In genomic region chr16:4385066-4385788, GRCh38 we compare ENCODE assay signal across 14 cellular contexts. TPM values are rescaled to one million over a fixed set of nuclear protein-coding genes. Genes with fewer than 3 reads are reported as not detected.
DNase-seq lines count a peak whose midpoint lies in the region; ATAC-seq and TF ChIP-seq lines count a peak whose summit lies in the region.
"Had no signal": no experiment of that assay in that cellular context is flagged by ENCODE, and none has a peak within 500 bp of the region (broad histone marks: within the 10 kb centered on the region; RNA-seq: fewer than 3 reads in every experiment).

No MANE protein-coding gene starts in this region.

- no peak overlapping the region for H3K4ac ChIP-seq in trophoblast cell (ENCODE audit: low read depth, low read length)

- H2BK120ac ChIP-seq in trophoblast cell (ENCODE audit: insufficient read depth, low read length, poor library complexity), result peak overlapping the region; percentile 3

- peaks cover 44 to 50% of the 10 kb centered on the region in 2 experiments for H3K4me1 ChIP-seq in trophoblast cell (ENCODE audit: control insufficient read depth in 1 of 2, insufficient read depth in 2 of 2, low read length in 2 of 2)
- H3K4me1 ChIP-seq in testis, result peaks cover 37% of the 10 kb centered on the region
- H3K4me1 ChIP-seq: pancreas had no signal

- no peaks in the 10 kb centered on the region for H3K9me3 Mint-ChIP-seq in stimulated activated naive CD8-positive, alpha-beta T cell treated with anti-CD3 and anti-CD28 coated beads, Interleukin-15, Interleukin-2, amounts not matched to agents 100 ng/mL and 50 ng/mL, for 24 hours
- no peaks in the 10 kb centered on the region for H3K9me3 Mint-ChIP-seq in endothelial cell (ENCODE audit: unreplicated experiment)
- H3K9me3 Mint-ChIP-seq: activated naive CD4-positive, alpha-beta T cell treated with anti-CD3 and anti-CD28 coated beads, Interleukin-2, amount 10 ng/mL, durations not matched to agents 7 days and 5 days had no signal

- H3K36me3 ChIP-seq in trophoblast cell (ENCODE audit: control insufficient read depth in 1 of 2, insufficient read depth in 2 of 2, low read length in 2 of 2) (peaks cover 35 to 38% of the 10 kb centered on the region in 2 experiments), testis (ENCODE audit: low read depth, missing control alignments) (no peaks in the 10 kb centered on the region)

- peaks cover 5% of the 10 kb centered on the region for H3K4me1 Mint-ChIP-seq in stimulated activated naive CD8-positive, alpha-beta T cell treated with anti-CD3 and anti-CD28 coated beads, Interleukin-15, Interleukin-2, amounts not matched to agents 100 ng/mL and 50 ng/mL, for 24 hours (ENCODE audit: low read depth)
- peaks cover 10% of the 10 kb centered on the region for H3K4me1 Mint-ChIP-seq in endothelial cell (ENCODE audit: unreplicated experiment)
- H3K4me1 Mint-ChIP-seq: activated naive CD4-positive, alpha-beta T cell treated with anti-CD3 and anti-CD28 coated beads, Interleukin-2, amount 10 ng/mL, durations not matched to agents 7 days and 5 days had no signal

- intact Hi-C loops in testis (cut with DNase I; ENCODE audit: low total_unique reads), result no loop called here

- WGBS in trophoblast cell (ENCODE audit: extremely low coverage, insufficient coverage, insufficient read length), result no CpG with 5 or more reads among the region's 20 CpGs
- 71 to 74% methylated on average over 15 to 20 of the region's 20 CpGs for WGBS in testis, 2 donors

- no peak overlapping the region for H2AFZ ChIP-seq in trophoblast cell (ENCODE audit: insufficient read depth, low read length, poor library complexity)

- H3K9ac ChIP-seq in trophoblast cell (ENCODE audit: low read length), result no peak overlapping the region

- no peak for TF ChIP-seq POLR2A in testis (IDR thresholded peaks at IDR 0.05)

- H4K12ac ChIP-seq in trophoblast cell (ENCODE audit: low read depth, low read length), result no peak overlapping the region

- H2BK12ac ChIP-seq in trophoblast cell (ENCODE audit: low read length), result peak overlapping the region; percentile 2

- TF ChIP-seq CTCF in endothelial cell (IDR thresholded peaks at IDR 0.05; ENCODE audit: unreplicated experiment), result no peak
- TF ChIP-seq CTCF in testis (IDR thresholded peaks at IDR 0.05), result no peak

- no peak overlapping the region for H3K4me3 Mint-ChIP-seq in stimulated activated naive CD8-positive, alpha-beta T cell treated with anti-CD3 and anti-CD28 coated beads, Interleukin-15, Interleukin-2, amounts not matched to agents 100 ng/mL and 50 ng/mL, for 24 hours
- no peak overlapping the region for H3K4me3 Mint-ChIP-seq in endothelial cell (ENCODE audit: unreplicated experiment)
- H3K4me3 Mint-ChIP-seq: activated naive CD4-positive, alpha-beta T cell treated with anti-CD3 and anti-CD28 coated beads, Interleukin-2, amount 10 ng/mL, durations not matched to agents 7 days and 5 days had no signal

- H3K23ac ChIP-seq in trophoblast cell (ENCODE audit: low read length), result no peak overlapping the region

- peaks cover 15% of the 10 kb centered on the region for H3K79me2 ChIP-seq in trophoblast cell (ENCODE audit: control insufficient read depth, insufficient read depth, low read length, poor library complexity)

- no peaks in the 10 kb centered on the region for H3K27me3 Mint-ChIP-seq in stimulated activated naive CD8-positive, alpha-beta T cell treated with anti-CD3 and anti-CD28 coated beads, Interleukin-15, Interleukin-2, amounts not matched to agents 100 ng/mL and 50 ng/mL, for 24 hours
- peaks cover 13% of the 10 kb centered on the region for H3K27me3 Mint-ChIP-seq in endothelial cell (ENCODE audit: unreplicated experiment)
- H3K27me3 Mint-ChIP-seq: activated naive CD4-positive, alpha-beta T cell treated with anti-CD3 and anti-CD28 coated beads, Interleukin-2, amount 10 ng/mL, durations not matched to agents 7 days and 5 days had no signal

- H3K36me3 Mint-ChIP-seq in stimulated activated naive CD8-positive, alpha-beta T cell treated with anti-CD3 and anti-CD28 coated beads, Interleukin-15, Interleukin-2, amounts not matched to agents 100 ng/mL and 50 ng/mL, for 24 hours (ENCODE audit: low read depth), result peaks cover 10% of the 10 kb centered on the region
- H3K36me3 Mint-ChIP-seq in endothelial cell (ENCODE audit: low read depth, unreplicated experiment), result peaks cover 10% of the 10 kb centered on the region

- H3K18ac ChIP-seq in trophoblast cell (ENCODE audit: low read length), result peak overlapping the region; percentile 18

- no peak overlapping the region for H4K8ac ChIP-seq in trophoblast cell (ENCODE audit: low read depth, low read length)

- no peak overlapping the region for H3K14ac ChIP-seq in trophoblast cell (ENCODE audit: low read length)

- H2BK5ac ChIP-seq in trophoblast cell (ENCODE audit: low read depth, low read length, poor library complexity), result no peak overlapping the region

- no peak for ATAC-seq in stimulated activated naive CD8-positive, alpha-beta T cell treated with anti-CD3 and anti-CD28 coated beads, Interleukin-15, Interleukin-2, amounts not matched to agents 100 U/mL and 50 U/mL, for 24 hours
- ATAC-seq: pancreas had no signal

- DNase-seq in stimulated activated naive CD8-positive, alpha-beta T cell treated with anti-CD3 and anti-CD28 coated beads, Interleukin-15, Interleukin-2, amounts not matched to agents 100 U/mL and 50 U/mL, for 24 hours, result no peak
- no peak for DNase-seq in endothelial cell (ENCODE audit: low spot score)
- no peak for DNase-seq in trophoblast cell
- DNase-seq in NCI-H1417 treated with DMSO at 0.1 percent for 48 hours (lab: John Stamatoyannopoulos, UW), result no peak
- DNase-seq in testis, result no peak
- no peak for DNase-seq in stimulated activated naive CD4-positive, alpha-beta T cell (lab: John Stamatoyannopoulos, UW)
- DNase-seq in COR-L47 (lab: John Stamatoyannopoulos, UW), result no peak
- DNase-seq: activated naive CD4-positive, alpha-beta T cell treated with anti-CD3 and anti-CD28 coated beads, Interleukin-2, amount 10 ng/mL, durations not matched to agents 7 days and 5 days; brain microvascular endothelial cell; effector CD8-positive, alpha-beta T cell; NCI-H1092; stimulated activated CD4-positive, alpha-beta T cell treated with anti-CD3 and anti-CD28 coated beads, Interleukin-15, amount 100 ng/mL, for 24 hours had no signal

- no peak overlapping the region for H3K4me2 ChIP-seq in trophoblast cell (ENCODE audit: low read length)

- H3K27ac ChIP-seq in trophoblast cell (ENCODE audit: low read depth, low read length) (no peak overlapping the region), testis (no peak overlapping the region)
- H3K27ac ChIP-seq: brain microvascular endothelial cell, pancreas had no signal

- H3K27me3 ChIP-seq in trophoblast cell (ENCODE audit: insufficient read depth, low read length), result no peaks in the 10 kb centered on the region
- H3K27me3 ChIP-seq in testis, result no peaks in the 10 kb centered on the region
- H3K27me3 ChIP-seq: brain microvascular endothelial cell, pancreas had no signal

- peak overlapping the region; percentile 99 for H4K91ac ChIP-seq in trophoblast cell (ENCODE audit: low read depth, low read length)

- peaks cover 33% of the 10 kb centered on the region for H3K79me1 ChIP-seq in trophoblast cell (ENCODE audit: low read length)

- H3K9me3 ChIP-seq in trophoblast cell (ENCODE audit: insufficient read depth, low read depth, low read length), result peaks cover 4% of the 10 kb centered on the region
- H3K9me3 ChIP-seq in testis, result no peaks in the 10 kb centered on the region
- H3K9me3 ChIP-seq: pancreas had no signal

- H3K4me3 ChIP-seq in trophoblast cell (ENCODE audit: low read depth, low read length), result no peak overlapping the region
- no peak overlapping the region for H3K4me3 ChIP-seq in testis
- H3K4me3 ChIP-seq: pancreas had no signal

- peak overlapping the region; percentile 26 for H3K27ac Mint-ChIP-seq in stimulated activated naive CD8-positive, alpha-beta T cell treated with anti-CD3 and anti-CD28 coated beads, Interleukin-15, Interleukin-2, amounts not matched to agents 100 ng/mL and 50 ng/mL, for 24 hours
- H3K27ac Mint-ChIP-seq in endothelial cell (ENCODE audit: unreplicated experiment), result peak overlapping the region; percentile 18
- H3K27ac Mint-ChIP-seq: activated naive CD4-positive, alpha-beta T cell treated with anti-CD3 and anti-CD28 coated beads, Interleukin-2, amount 10 ng/mL, durations not matched to agents 7 days and 5 days had no signal

- peak overlapping the region; percentile 52 for H2AK5ac ChIP-seq in trophoblast cell (ENCODE audit: low read length)

RNA-seq across cellular contexts. Expression of gene VASN, which starts 13.6 kb away (rescaled TPM):
- 0.67 TPM for total RNA-seq in endothelial cell (ENCODE audit: unreplicated experiment)
- polyA plus RNA-seq in trophoblast cell (2013), result 17.6 and 18.2 TPM in 2 replicates
- total RNA-seq in testis, result 100 to 1,000 TPM; 103 to 125 TPM
- 33.9 TPM for polyA plus RNA-seq in testis (ENCODE audit: insufficient read depth, low read depth, low replicate concordance)

RNA-seq across cellular contexts. Expression of gene CORO7, which starts 31.2 kb away (rescaled TPM):
- 103 TPM for total RNA-seq in endothelial cell (ENCODE audit: unreplicated experiment)
- polyA plus RNA-seq in trophoblast cell (2013), result 18.8 and 18.9 TPM in 2 replicates
- total RNA-seq in testis, result 100 to 1,000 TPM; 126 to 147 TPM
- polyA plus RNA-seq in testis (ENCODE audit: insufficient read depth, low read depth, low replicate concordance), result 71.5 TPM

RNA-seq across cellular contexts. Expression of gene PAM16, which starts 34.1 kb away (rescaled TPM):
- 29.5 TPM for total RNA-seq in endothelial cell (ENCODE audit: unreplicated experiment)
- 40.6 and 45.5 TPM in 2 replicates for polyA plus RNA-seq in trophoblast cell (2013)
- total RNA-seq in testis, result 100 to 1,000 TPM; 126 to 148 TPM
- 61.8 TPM for polyA plus RNA-seq in testis (ENCODE audit: insufficient read depth, low read depth, low replicate concordance)

RNA-seq across cellular contexts. Expression of gene DNAJA3, which starts 40.4 kb away (rescaled TPM):
- total RNA-seq in endothelial cell (ENCODE audit: unreplicated experiment) (32.0 TPM), testis (10 to 100 TPM; 80.2 to 88.3 TPM)
- 32.8 and 34.3 TPM in 2 replicates for polyA plus RNA-seq in trophoblast cell (2013)
- polyA plus RNA-seq in testis (ENCODE audit: insufficient read depth, low read depth, low replicate concordance), result 56.0 TPM

Comparison
In these comparisons a context has a peak if more than half of its experiments do, and no peak if none do; other contexts are left out.
1. RNA of gene VASN, which starts 13.6 kb away (total RNA-seq): 103 to 125 TPM in testis; 0.67 TPM in endothelial cell (single experiment); every median in the first group is over 10 times any median in the second.